Comparison of ENCODE assay signal across 9 cellular contexts in the genomic region with DNA sequence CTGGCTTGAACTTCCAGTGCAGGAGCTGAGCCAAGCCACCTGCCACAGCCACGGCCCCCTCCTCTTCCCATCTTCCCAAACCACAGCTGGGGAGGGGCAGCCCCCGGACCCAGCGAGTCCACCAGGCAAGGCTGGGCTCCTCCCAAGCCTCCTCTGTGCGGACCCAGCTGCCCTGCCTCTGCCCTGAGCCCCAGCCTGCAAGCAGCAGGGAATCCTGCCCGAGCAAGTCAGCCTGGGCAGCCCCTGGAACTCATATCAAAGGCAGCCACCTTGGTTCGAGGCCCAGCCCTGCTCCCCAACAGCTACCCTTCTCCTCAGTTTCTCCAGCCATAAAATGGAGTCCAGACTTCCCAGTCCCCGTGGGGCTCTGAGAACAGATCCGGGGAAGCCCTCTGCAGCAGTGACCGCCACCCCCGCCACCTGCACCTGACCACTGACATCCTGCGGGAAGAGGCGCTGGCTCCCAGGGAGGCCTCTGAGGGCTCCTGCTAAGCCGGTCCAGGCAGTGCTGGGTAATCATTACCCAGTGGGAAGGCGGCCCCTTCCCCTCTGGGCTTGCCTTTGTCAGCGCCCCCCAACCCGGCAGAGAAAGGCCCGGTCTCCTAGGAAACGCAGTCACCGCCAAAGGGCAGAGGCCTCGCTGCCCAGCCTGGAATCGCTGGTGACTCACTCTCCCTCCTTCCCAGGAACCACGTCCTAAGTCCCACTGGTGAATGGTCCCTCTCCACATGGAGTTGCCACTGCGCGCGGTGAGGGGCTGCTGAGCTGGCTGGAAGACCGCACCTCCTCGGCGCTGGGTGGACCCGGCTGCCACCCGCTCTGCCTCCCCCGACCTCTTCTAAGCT.
DNase-seq lines count a peak whose midpoint lies in the region; ATAC-seq, FAIRE-seq and TF ChIP-seq lines count a peak whose summit lies in the region.
"Had no signal": no experiment of that assay in that cellular context is flagged by ENCODE, and none has a peak within 500 bp of the region (broad histone marks: within the 10 kb centered on the region; RNA-seq: fewer than 3 reads in every experiment).

No MANE protein-coding gene starts in this region.

- H3K9ac ChIP-seq in muscle layer of colon (ENCODE audit: low read length) = no peak overlapping the region

- ATAC-seq in HG03342 (IDR thresholded peaks at IDR 0.05; ENCODE audit: unreplicated experiment) (no peak), GM21717 (IDR thresholded peaks at IDR 0.05; ENCODE audit: unreplicated experiment) (no peak)

- peak overlapping the region; percentile 31 to 52 for H3K4me3 ChIP-seq in muscle layer of colon (ENCODE audit: low read depth in 1 of 2, low read length in 2 of 2)

- TF ChIP-seq CTCF in D721Med (IDR thresholded peaks at IDR 0.05; ENCODE audit: insufficient read depth, missing control alignments) = no peak

- FAIRE-seq in RCC 7860 (lab: Jason Lieb, UNC) (peak; percentile 86), D721Med (lab: Jason Lieb, UNC) (no peak)
- FAIRE-seq: A204.1 had no signal

- DNase-seq in NCI-H1092 treated with DMSO at 0.1 percent for 48 hours (lab: John Stamatoyannopoulos, UW) = peak; percentile 42
- no peak for DNase-seq in NCI-H1092 (lab: John Stamatoyannopoulos, UW)
- DNase-seq in RCC 7860 (ENCODE audit: low spot score) = peak; percentile 94
- DNase-seq in epithelial cell of prostate (ENCODE audit: low read depth, low spot score) = no peak
- DNase-seq in D721Med (ENCODE audit: insufficient read length, low spot score) = no peak

- H3K9me3 ChIP-seq in muscle layer of colon (ENCODE audit: low read length) = no peaks in the 10 kb centered on the region

- no peaks in the 10 kb centered on the region for H3K27me3 ChIP-seq in muscle layer of colon (ENCODE audit: control insufficient read depth in 1 of 2, insufficient read depth in 2 of 2, low read length in 2 of 2)

- H3K4me1 ChIP-seq in muscle layer of colon (ENCODE audit: insufficient read depth, low read length) = peaks cover 24% of the 10 kb centered on the region

- H3K27ac ChIP-seq in epithelial cell of prostate = peak overlapping the region; percentile 87
- H3K27ac ChIP-seq in muscle layer of colon (ENCODE audit: low read depth, low read length) = peak overlapping the region; percentile 72

- H3K36me3 ChIP-seq in muscle layer of colon (ENCODE audit: insufficient read depth, low read length) = no peaks in the 10 kb centered on the region

Comparison
In these comparisons a context has a peak if more than half of its experiments do, and no peak if none do; other contexts are left out.
1. DNase-seq: peak in NCI-H1092 treated with DMSO at 0.1 percent for 48 hours (single experiment) and RCC 7860 (single experiment); none in NCI-H1092 (single experiment), epithelial cell of prostate (single experiment) and D721Med (single experiment).